In the genomic region with DNA sequence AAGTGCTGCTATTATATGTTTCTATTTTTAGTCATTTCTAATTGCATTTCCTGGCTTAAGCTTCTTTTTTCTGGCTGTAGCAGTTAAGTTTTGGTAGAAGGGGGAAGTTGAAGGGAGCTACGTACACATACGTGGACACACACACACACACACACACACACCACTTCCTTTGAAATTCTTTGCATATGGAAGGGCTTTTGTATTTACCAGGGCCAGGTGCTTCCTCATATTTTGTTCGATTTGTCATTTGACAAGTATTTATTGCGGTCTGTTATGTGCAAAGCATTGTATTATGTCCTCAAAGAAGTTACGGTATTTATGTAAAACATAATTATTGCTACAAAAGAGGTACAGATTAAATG, we compare ENCODE assay signal across 1 cellular context.
TF ChIP-seq lines count a peak whose summit lies in the region.

No MANE protein-coding gene starts in this region.

TF ChIP-seq in IMR-90, 13 proteins besides CTCF, POLR2A, EP300 and RAD21 (continued from another document):
- TF ChIP-seq BHLHE40 (IDR thresholded peaks at IDR 0.05; ENCODE audit: low read depth, low read length) (no peak), FOS (IDR thresholded peaks at IDR 0.05; ENCODE audit: low read depth, low read length) (no peak), RFX5 (IDR thresholded peaks at IDR 0.05; ENCODE audit: low read depth, low read length) (no peak)
- TF ChIP-seq, protein P1, sequence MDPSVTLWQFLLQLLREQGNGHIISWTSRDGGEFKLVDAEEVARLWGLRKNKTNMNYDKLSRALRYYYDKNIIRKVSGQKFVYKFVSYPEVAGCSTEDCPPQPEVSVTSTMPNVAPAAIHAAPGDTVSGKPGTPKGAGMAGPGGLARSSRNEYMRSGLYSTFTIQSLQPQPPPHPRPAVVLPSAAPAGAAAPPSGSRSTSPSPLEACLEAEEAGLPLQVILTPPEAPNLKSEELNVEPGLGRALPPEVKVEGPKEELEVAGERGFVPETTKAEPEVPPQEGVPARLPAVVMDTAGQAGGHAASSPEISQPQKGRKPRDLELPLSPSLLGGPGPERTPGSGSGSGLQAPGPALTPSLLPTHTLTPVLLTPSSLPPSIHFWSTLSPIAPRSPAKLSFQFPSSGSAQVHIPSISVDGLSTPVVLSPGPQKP (IDR thresholded peaks at IDR 0.05; ENCODE audit: borderline replicate concordance, low read depth, low read length), result no peak
